In the genomic region with DNA sequence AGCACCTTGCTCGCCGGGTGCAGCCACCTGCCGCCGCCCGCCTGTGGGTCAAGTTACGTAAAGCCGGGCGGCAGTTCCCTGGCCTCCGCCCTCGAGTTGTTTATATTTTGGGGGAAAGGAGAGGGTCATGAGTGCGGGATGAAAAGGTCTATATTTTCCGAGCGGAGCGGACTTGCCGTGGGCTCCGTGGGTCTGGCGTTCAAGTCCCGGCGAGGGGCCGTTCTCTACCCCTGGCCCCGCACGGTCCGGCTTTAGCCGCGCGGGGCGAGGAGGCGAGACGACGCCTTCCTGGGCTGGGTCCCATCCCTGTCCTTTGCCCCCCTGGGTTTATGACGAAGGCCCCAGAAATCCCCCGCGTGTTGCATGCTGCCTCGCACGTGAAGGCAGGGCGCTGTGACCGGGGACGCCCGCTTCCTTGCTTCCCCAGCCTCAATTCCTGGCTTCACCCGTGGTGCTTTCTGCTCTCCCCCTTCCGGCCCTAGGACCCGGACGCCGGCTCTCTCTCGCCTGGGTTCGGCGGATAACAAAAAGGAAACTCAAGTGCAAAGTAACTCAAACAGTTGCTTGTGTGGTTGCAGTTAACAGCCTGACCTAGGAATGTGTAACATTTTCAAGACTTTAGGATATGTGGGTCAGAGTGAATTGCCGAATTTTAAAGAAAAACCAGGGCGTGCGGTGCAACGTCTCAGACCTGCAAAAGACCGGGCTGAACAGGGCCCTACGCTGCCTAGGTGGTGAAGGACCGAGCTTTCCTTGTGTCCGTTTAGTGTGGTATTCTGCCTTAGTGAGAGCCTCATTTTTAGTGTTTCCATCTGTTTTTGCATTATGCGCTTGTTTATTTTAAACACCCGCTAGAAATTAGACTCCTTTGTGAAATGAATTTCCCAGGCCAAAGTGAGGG, we compare ENCODE assay signal across 8 cellular contexts. TPM values are rescaled to one million over a fixed set of nuclear protein-coding genes. Genes with fewer than 3 reads are reported as not detected.
DNase-seq lines count a peak whose midpoint lies in the region; ATAC-seq and TF ChIP-seq lines count a peak whose summit lies in the region.

No MANE protein-coding gene starts in this region.

- peak overlapping the region; percentile 31 for H3K27ac ChIP-seq in neural cell (ENCODE audit: low read length)
- peak overlapping the region; percentile 56 for H3K27ac ChIP-seq in subcutaneous abdominal adipose tissue (ENCODE audit: low read depth, low read length)

- H3K9me3 ChIP-seq in neural cell (ENCODE audit: low read length) (no peaks in the 10 kb centered on the region), subcutaneous abdominal adipose tissue (ENCODE audit: control insufficient read depth in 5 of 5, low read length in 5 of 5) (no peaks in the 10 kb centered on the region)

- TF ChIP-seq RAD21 in neural cell (conservative IDR thresholded peaks at IDR 0.05): no peak

- H3K27me3 ChIP-seq in neural cell (ENCODE audit: insufficient read depth, low read depth, low read length) (no peaks in the 10 kb centered on the region), subcutaneous abdominal adipose tissue (ENCODE audit: control insufficient read depth in 5 of 5, insufficient read depth in 4 of 5, low read length in 5 of 5) (no peaks in the 10 kb centered on the region)

- no peaks in the 10 kb centered on the region for H4K20me1 ChIP-seq in neural cell (ENCODE audit: insufficient read depth)

- DNase-seq in DMS153 treated with DMSO at 0.1 percent for 48 hours (lab: John Stamatoyannopoulos, UW; ENCODE audit: unreplicated experiment) (peak; percentile 22), DMS153 (lab: John Stamatoyannopoulos, UW) (no peak), fibroblast of villous mesenchyme (ENCODE audit: low read depth) (peak; percentile 38)
- peak; percentile 25 to 44 for DNase-seq in activated T-helper 1 cell treated with anti-CD3 and anti-CD28 coated beads, Interleukin-2, amount 50 U/mL, for 16 hours (ENCODE audit: low read depth in 1 of 2, low spot score in 1 of 2)

- peak; percentile 13 for ATAC-seq in HG03064 (IDR thresholded peaks at IDR 0.05; ENCODE audit: low read depth, unreplicated experiment)

- peak overlapping the region; percentile 71 for H2AFZ ChIP-seq in neural cell (ENCODE audit: low read depth, low read length)

- TF ChIP-seq CTCF in fibroblast of villous mesenchyme (IDR thresholded peaks at IDR 0.05; ENCODE audit: insufficient read depth, low read depth, low read length): no peak
- TF ChIP-seq CTCF in neural cell (IDR thresholded peaks at IDR 0.05; ENCODE audit: poor library complexity, severe bottlenecking): no peak

- peaks cover 29% of the 10 kb centered on the region for H3K79me2 ChIP-seq in neural cell (replicated peaks; ENCODE audit: insufficient read depth, low read length)

- no peak for TF ChIP-seq EP300 in neural cell (conservative IDR thresholded peaks at IDR 0.05; ENCODE audit: poor library complexity, severe bottlenecking)

- H3K4me2 ChIP-seq in neural cell (ENCODE audit: low read length): peak overlapping the region; percentile 81

- H3K9ac ChIP-seq in neural cell (ENCODE audit: low read length) (peak overlapping the region; percentile 74), subcutaneous abdominal adipose tissue (ENCODE audit: low read length in 5 of 5) (peak overlapping the region; percentile 64 to 91 (median 81))

- no peaks in the 10 kb centered on the region for H3K9me2 ChIP-seq in neural cell (ENCODE audit: insufficient read depth, low read length)

- H3F3A ChIP-seq in neural cell (ENCODE audit: insufficient read depth, low read length, poor library complexity, severe bottlenecking): no peaks in the 10 kb centered on the region

- H3K4me3 ChIP-seq in fibroblast of villous mesenchyme (ENCODE audit: low read depth, low read length) (peak overlapping the region; percentile 87), neural cell (ENCODE audit: low read length) (peak overlapping the region; percentile 89), subcutaneous abdominal adipose tissue (ENCODE audit: low read depth in 1 of 5, low read length in 5 of 5) (peak overlapping the region; percentile 83 to 94 (median 92))

- peaks cover 0 to 26% (median 22%) of the 10 kb centered on the region in 5 donors for H3K4me1 ChIP-seq in subcutaneous abdominal adipose tissue (ENCODE audit: control insufficient read depth in 5 of 5, insufficient read depth in 5 of 5, low read length in 5 of 5)

- H3K36me3 ChIP-seq in neural cell (ENCODE audit: insufficient read depth, low read length) (no peaks in the 10 kb centered on the region), subcutaneous abdominal adipose tissue (ENCODE audit: control insufficient read depth in 5 of 5, insufficient read depth in 5 of 5, low read length in 5 of 5) (no peaks in the 10 kb centered on the region)

TF ChIP-seq in PFSK-1, 5 proteins besides CTCF, POLR2A, EP300 and RAD21:
- TF ChIP-seq POLR2AphosphoS5 (IDR thresholded peaks at IDR 0.05; ENCODE audit: low read depth, low read length) (no peak), TAF1 (IDR thresholded peaks at IDR 0.05; ENCODE audit: borderline replicate concordance, insufficient read depth, low read length) (no peak), FOXP2 (optimal IDR thresholded peaks at IDR 0.05; ENCODE audit: borderline replicate concordance, extremely low read depth, extremely low read length, insufficient read depth) (no peak), SIN3A (IDR thresholded peaks at IDR 0.05; ENCODE audit: borderline replicate concordance, insufficient read depth, low read length) (peak; percentile 12; the same call in 1 of the 2 replicates)
- TF ChIP-seq, protein P1, sequence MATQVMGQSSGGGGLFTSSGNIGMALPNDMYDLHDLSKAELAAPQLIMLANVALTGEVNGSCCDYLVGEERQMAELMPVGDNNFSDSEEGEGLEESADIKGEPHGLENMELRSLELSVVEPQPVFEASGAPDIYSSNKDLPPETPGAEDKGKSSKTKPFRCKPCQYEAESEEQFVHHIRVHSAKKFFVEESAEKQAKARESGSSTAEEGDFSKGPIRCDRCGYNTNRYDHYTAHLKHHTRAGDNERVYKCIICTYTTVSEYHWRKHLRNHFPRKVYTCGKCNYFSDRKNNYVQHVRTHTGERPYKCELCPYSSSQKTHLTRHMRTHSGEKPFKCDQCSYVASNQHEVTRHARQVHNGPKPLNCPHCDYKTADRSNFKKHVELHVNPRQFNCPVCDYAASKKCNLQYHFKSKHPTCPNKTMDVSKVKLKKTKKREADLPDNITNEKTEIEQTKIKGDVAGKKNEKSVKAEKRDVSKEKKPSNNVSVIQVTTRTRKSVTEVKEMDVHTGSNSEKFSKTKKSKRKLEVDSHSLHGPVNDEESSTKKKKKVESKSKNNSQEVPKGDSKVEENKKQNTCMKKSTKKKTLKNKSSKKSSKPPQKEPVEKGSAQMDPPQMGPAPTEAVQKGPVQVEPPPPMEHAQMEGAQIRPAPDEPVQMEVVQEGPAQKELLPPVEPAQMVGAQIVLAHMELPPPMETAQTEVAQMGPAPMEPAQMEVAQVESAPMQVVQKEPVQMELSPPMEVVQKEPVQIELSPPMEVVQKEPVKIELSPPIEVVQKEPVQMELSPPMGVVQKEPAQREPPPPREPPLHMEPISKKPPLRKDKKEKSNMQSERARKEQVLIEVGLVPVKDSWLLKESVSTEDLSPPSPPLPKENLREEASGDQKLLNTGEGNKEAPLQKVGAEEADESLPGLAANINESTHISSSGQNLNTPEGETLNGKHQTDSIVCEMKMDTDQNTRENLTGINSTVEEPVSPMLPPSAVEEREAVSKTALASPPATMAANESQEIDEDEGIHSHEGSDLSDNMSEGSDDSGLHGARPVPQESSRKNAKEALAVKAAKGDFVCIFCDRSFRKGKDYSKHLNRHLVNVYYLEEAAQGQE (IDR thresholded peaks at IDR 0.05; ENCODE audit: insufficient read depth in 1 of 2, low read depth in 2 of 2, low read length in 2 of 2): no peak

TF ChIP-seq in neural cell, 6 proteins besides CTCF, POLR2A, EP300 and RAD21:
- TF ChIP-seq, protein P1 (IDR thresholded peaks at IDR 0.05; ENCODE audit: borderline replicate concordance): no peak
- no peak for TF ChIP-seq TAF1 (IDR thresholded peaks at IDR 0.05; ENCODE audit: low read depth)
- no peak for TF ChIP-seq POLR2AphosphoS5 (IDR thresholded peaks at IDR 0.05)
- TF ChIP-seq MXI1 (conservative IDR thresholded peaks at IDR 0.05; ENCODE audit: poor library complexity, severe bottlenecking): peak; percentile 58
- TF ChIP-seq SMC3 (conservative IDR thresholded peaks at IDR 0.05; ENCODE audit: poor library complexity): no peak

RNA-seq across cellular contexts. Expression of a gene that starts 0.8 kb away (rescaled TPM):
- 2.8 TPM for polyA plus RNA-seq in PFSK-1 (2012; ENCODE audit: insufficient read length, low read depth)
- total RNA-seq in fibroblast of villous mesenchyme: 35.1 and 53.1 TPM in 2 replicates
- polyA plus RNA-seq in neural cell: 20.6 and 21.1 TPM in 2 replicates
- polyA minus RNA-seq in neural cell: 64.5 and 66.6 TPM in 2 replicates
